9 cellular contexts compared by ENCODE assay signal in the genomic region with DNA sequence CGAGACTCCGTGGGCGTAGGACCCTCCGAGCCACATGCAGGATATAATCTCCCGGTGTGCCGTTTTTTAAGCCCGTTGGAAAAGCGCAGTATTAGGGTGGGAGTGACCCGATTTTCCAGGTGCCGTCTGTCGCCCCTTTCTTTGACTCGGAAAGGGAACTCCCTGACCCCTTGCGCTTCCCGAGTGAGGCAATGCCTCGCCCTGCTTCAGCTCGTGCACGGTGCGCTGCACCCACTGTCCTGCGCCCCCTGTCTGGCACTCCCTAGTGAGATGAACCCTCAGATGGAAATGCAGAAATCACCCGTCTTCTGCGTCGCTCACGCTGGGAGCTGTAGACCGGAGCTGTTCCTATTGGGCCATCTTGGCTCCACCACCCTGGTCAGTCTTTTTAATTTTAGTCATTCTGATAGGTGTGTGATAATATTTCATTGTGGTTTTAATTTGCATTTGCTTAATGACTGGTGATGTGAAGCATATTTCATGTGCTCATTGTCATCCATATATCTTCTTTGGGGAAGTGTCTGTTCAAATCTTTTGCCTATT. TPM values are rescaled to one million over a fixed set of nuclear protein-coding genes. Genes with fewer than 3 reads are reported as not detected.
DNase-seq lines count a peak whose midpoint lies in the region; ATAC-seq and TF ChIP-seq lines count a peak whose summit lies in the region.
"Not testable (repeated sequence)": the region's sequence is repeated elsewhere in the genome, so short reads cannot be mapped to it uniquely, and the experiment has no call there.
"Had no signal": no experiment of that assay in that cellular context is flagged by ENCODE, and none has a peak within 500 bp of the region (broad histone marks: within the 10 kb centered on the region; RNA-seq: fewer than 3 reads in every experiment).

No MANE protein-coding gene starts in this region.

- not testable (repeated sequence) for H3K9me3 ChIP-seq in gastrocnemius medialis; stomach smooth muscle (ENCODE audit: control insufficient read depth in 2 of 2, low read length in 2 of 2)

- not testable (repeated sequence) for H3K4me1 ChIP-seq in gastrocnemius medialis; stomach smooth muscle (ENCODE audit: control insufficient read depth, insufficient read depth, low read length)

- H3K27me3 ChIP-seq in gastrocnemius medialis; stomach smooth muscle (ENCODE audit: control insufficient read depth in 1 of 2, insufficient read depth in 2 of 2, low read length in 2 of 2): not testable (repeated sequence)

- H3K9ac ChIP-seq in stomach smooth muscle (ENCODE audit: low read length in 2 of 2) = not testable (repeated sequence)

- ATAC-seq in T-cell (replicated peaks in 1 of 4) (peak; percentile 40 to 75 (median 61)), left colon (peak; percentile 25)
- ATAC-seq in effector memory CD8-positive, alpha-beta T cell (replicated peaks) = peak; percentile 45
- not testable (repeated sequence) for ATAC-seq in gastrocnemius medialis

- peak overlapping the region; percentile 89 to 97 (median 94) for H3K4me3 Mint-ChIP-seq in T-cell
- H3K4me3 Mint-ChIP-seq in effector memory CD8-positive, alpha-beta T cell = peak overlapping the region; percentile 93 to 95

- DNase-seq in EH (ENCODE audit: low read depth) (peak; percentile 35), NCI-H1092 treated with DMSO at 0.1 percent for 48 hours (lab: John Stamatoyannopoulos, UW) (peak; percentile 1), T-cell (peak; percentile 46 to 80 (median 64)), activated T-helper 1 cell treated with Interleukin-2 at 50 U/mL for 16 hours (ENCODE audit: low read depth) (peak; percentile 58), left colon (peak; percentile 56 to 69)
- peak; percentile 54 to 62 (median 58) for DNase-seq in effector memory CD8-positive, alpha-beta T cell
- not testable (repeated sequence) for DNase-seq in gastrocnemius medialis

- H3K36me3 ChIP-seq in gastrocnemius medialis; stomach smooth muscle (ENCODE audit: control insufficient read depth in 2 of 2, insufficient read depth in 2 of 2, low read length in 2 of 2): not testable (repeated sequence)

- peak overlapping the region in 2 of 4 donors; percentile 31 to 68 for H3K27ac ChIP-seq in gastrocnemius medialis
- H3K27ac ChIP-seq in stomach smooth muscle (ENCODE audit: low read length) = not testable (repeated sequence)

- H3K9me3 Mint-ChIP-seq in T-cell; effector memory CD8-positive, alpha-beta T cell: not testable (repeated sequence)

- POLR2A ChIA-PET in T-cell (lab: Charles Lee) = not testable (repeated sequence)

- H3K4me3 ChIP-seq in gastrocnemius medialis = peak overlapping the region; percentile 48 to 57 (median 54)
- H3K4me3 ChIP-seq in stomach smooth muscle (ENCODE audit: low read length in 2 of 2) = peak overlapping the region; percentile 36 to 71

- in situ Hi-C loops in gastrocnemius medialis (cut with MboI; ENCODE audit: low sequenced_read_pairs in 4 of 4) = not testable (repeated sequence)

- H3K36me3 Mint-ChIP-seq in T-cell; effector memory CD8-positive, alpha-beta T cell (ENCODE audit: insufficient read depth): not testable (repeated sequence)

- CTCF ChIA-PET in T-cell (lab: Charles Lee) = interaction anchor here in 1 of 2 donors (1.1 kb wide), 1 partner anchor 24 kb away, joined by 3 read pairs; no protein-coding TSS in a partner anchor

- H3K27ac Mint-ChIP-seq in T-cell = peak overlapping the region; percentile 95
- peak overlapping the region; percentile 91 to 95 for H3K27ac Mint-ChIP-seq in effector memory CD8-positive, alpha-beta T cell

- peaks cover 14 to 30% (median 17%) of the 10 kb centered on the region in 3 donors for H3K4me1 Mint-ChIP-seq in T-cell
- not testable (repeated sequence) for H3K4me1 Mint-ChIP-seq in effector memory CD8-positive, alpha-beta T cell (ENCODE audit: low read depth in 2 of 2)

- H3K27me3 Mint-ChIP-seq in T-cell; effector memory CD8-positive, alpha-beta T cell: not testable (repeated sequence)

- peak in 1 of 5 experiments; percentile 32 for TF ChIP-seq CTCF in gastrocnemius medialis (IDR thresholded peaks at IDR 0.05 in 4 of 5, conservative IDR thresholded peaks at IDR 0.05 in 1 of 5)

- intact Hi-C loops in left colon (cut with DNase I, micrococcal nuclease); gastrocnemius medialis (cut with DNase I; ENCODE audit: low total_unique reads): not testable (repeated sequence)

- TF ChIP-seq POLR2A in gastrocnemius medialis (IDR thresholded peaks at IDR 0.05) = not testable (repeated sequence)

RNA-seq across cellular contexts. Expression of gene ACR, which starts 19.0 kb away (rescaled TPM):
- total RNA-seq in T-cell = not detected
- total RNA-seq in left colon = 1 to 10 TPM in 1 of 2 donors, under 1 TPM in 1; 0.89 to 1.5 TPM
- total RNA-seq in gastrocnemius medialis = not detected
- total RNA-seq: H4 had no signal

RNA-seq across cellular contexts. Expression of gene RABL2B, which starts 26.4 kb away (rescaled TPM):
- total RNA-seq in T-cell = 10 to 100 TPM; 60.3 to 70.9 (median 64.4) TPM
- total RNA-seq in left colon = 10 to 100 TPM; 20.1 to 21.3 TPM
- total RNA-seq in gastrocnemius medialis = 1 to 10 TPM; 1.0 to 8.2 (median 1.7) TPM
